ENCODE assay signal across 11 cellular contexts in the genomic region with DNA sequence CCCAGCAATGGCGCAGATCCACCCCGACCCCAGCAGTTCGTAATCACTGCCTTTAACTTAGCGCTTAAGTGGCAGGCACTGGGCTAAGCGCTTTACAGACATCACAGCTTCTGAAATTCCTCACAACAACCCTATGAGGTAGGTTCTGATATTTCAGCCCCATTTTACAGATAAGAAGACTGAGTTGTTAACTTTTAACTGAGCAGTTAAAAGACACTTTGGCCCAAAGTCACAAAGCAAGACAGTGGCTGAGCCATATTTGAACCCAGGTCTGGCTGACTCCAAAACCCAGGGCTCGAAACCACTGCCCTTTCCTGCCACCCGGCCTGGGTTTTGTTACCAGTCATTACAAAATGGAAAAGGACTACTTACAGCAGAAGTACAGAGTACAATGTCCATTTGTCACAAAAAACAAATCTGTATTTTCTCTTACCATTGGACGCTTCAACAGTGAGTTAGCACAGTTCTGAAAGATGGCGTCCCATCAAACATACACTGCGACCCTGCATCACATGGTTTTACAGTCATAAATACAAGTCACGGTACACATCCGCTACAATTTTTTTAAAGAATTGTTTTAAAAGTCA. TPM values are rescaled to one million over a fixed set of nuclear protein-coding genes. Genes with fewer than 3 reads are reported as not detected.
DNase-seq lines count a peak whose midpoint lies in the region; ATAC-seq and TF ChIP-seq lines count a peak whose summit lies in the region.
"Had no signal": no experiment of that assay in that cellular context is flagged by ENCODE, and none has a peak within 500 bp of the region (broad histone marks: within the 10 kb centered on the region; RNA-seq: fewer than 3 reads in every experiment).

No MANE protein-coding gene starts in this region.

- H2AFZ ChIP-seq in H9 (ENCODE audit: low read length) (no peak overlapping the region), GM23248 (no peak overlapping the region)

- peaks cover 2% of the 10 kb centered on the region; the same call in 1 of the 2 replicates for H3K79me2 ChIP-seq in H9 (ENCODE audit: insufficient read depth, low read length)
- H3K79me2 ChIP-seq in GM23248 (ENCODE audit: insufficient read depth), result peaks cover 75% of the 10 kb centered on the region

- no peak overlapping the region for H2AK5ac ChIP-seq in H9 (ENCODE audit: insufficient read length, low read length)

- in situ Hi-C loops in GM23248 (cut with MboI), result no loop called here

- no peak overlapping the region for H4K91ac ChIP-seq in H9 (ENCODE audit: insufficient read length, low read depth, low read length)

- no peak overlapping the region for H3K4ac ChIP-seq in H9 (ENCODE audit: low read depth, low read length)

- peak overlapping the region; percentile 84 to 93 (median 90) for H3K4me3 Mint-ChIP-seq in CD4-positive, CD25-positive, alpha-beta regulatory T cell
- no peak overlapping the region; a peak in 1 of 5 replicates for H3K4me3 Mint-ChIP-seq in H9
- peak overlapping the region; percentile 81 for H3K4me3 Mint-ChIP-seq in activated naive CD8-positive, alpha-beta T cell treated with anti-CD3 and anti-CD28 coated beads, Interleukin-2, amount 50 U/mL, for 24 hours
- H3K4me3 Mint-ChIP-seq in naive thymus-derived CD4-positive, alpha-beta T cell, result peak overlapping the region; percentile 67 to 93 (median 83)

- intact Hi-C loops in naive thymus-derived CD4-positive, alpha-beta T cell (cut with micrococcal nuclease), result no loop called here
- intact Hi-C loops in thyroid gland (cut with DNase I), result no loop called here

- H3K23me2 ChIP-seq in H9 (ENCODE audit: insufficient read length, low read depth, low read length, poor library complexity, severe bottlenecking), result no peaks in the 10 kb centered on the region

- ATAC-seq in CD4-positive, CD25-positive, alpha-beta regulatory T cell (ENCODE audit: low read depth in 2 of 2), result no peak
- no peak for ATAC-seq in activated naive CD8-positive, alpha-beta T cell treated with anti-CD3 and anti-CD28 coated beads, Interleukin-2, amount 50 U/mL, for 24 hours
- ATAC-seq in naive thymus-derived CD4-positive, alpha-beta T cell, result no peak

- H2BK15ac ChIP-seq in H9 (ENCODE audit: low read depth, low read length), result no peak overlapping the region

- H3K36me3 ChIP-seq in CD4-positive, CD25-positive, alpha-beta regulatory T cell (ENCODE audit: control insufficient read depth, insufficient read depth, low read length), result peaks cover 95% of the 10 kb centered on the region
- peaks cover 78 to 93% (median 88%) of the 10 kb centered on the region in 3 experiments for H3K36me3 ChIP-seq in naive thymus-derived CD4-positive, alpha-beta T cell (ENCODE audit: control insufficient read depth in 2 of 3, insufficient read depth in 3 of 3, low read length in 3 of 3)
- peaks cover 91% of the 10 kb centered on the region for H3K36me3 ChIP-seq in GM23248 (ENCODE audit: low read depth)
- H3K36me3 ChIP-seq in thyroid gland, result peaks cover 99% of the 10 kb centered on the region in 2 donors

- H3K9me3 Mint-ChIP-seq in CD4-positive, CD25-positive, alpha-beta regulatory T cell, result peaks cover 0 to 5% (median 0%) of the 10 kb centered on the region in 7 donors
- H3K9me3 Mint-ChIP-seq in H9, result no peaks in the 10 kb centered on the region; a peak in 1 of 5 replicates
- no peaks in the 10 kb centered on the region for H3K9me3 Mint-ChIP-seq in activated naive CD8-positive, alpha-beta T cell treated with anti-CD3 and anti-CD28 coated beads, Interleukin-2, amount 50 U/mL, for 24 hours
- H3K9me3 Mint-ChIP-seq in naive thymus-derived CD4-positive, alpha-beta T cell, result peaks cover 0 to 17% (median 0%) of the 10 kb centered on the region in 11 donors

- H4K8ac ChIP-seq in H9 (replicated peaks; ENCODE audit: insufficient read length, low read depth, low read length), result no peak overlapping the region

- peaks cover 16 to 66% (median 50%) of the 10 kb centered on the region in 4 donors for H3K4me1 Mint-ChIP-seq in CD4-positive, CD25-positive, alpha-beta regulatory T cell
- H3K4me1 Mint-ChIP-seq in H9, result peaks cover 6 to 9% of the 10 kb centered on the region in 2 experiments; a peak in 3 of 4 replicates
- peaks cover 78% of the 10 kb centered on the region for H3K4me1 Mint-ChIP-seq in activated naive CD8-positive, alpha-beta T cell treated with anti-CD3 and anti-CD28 coated beads, Interleukin-2, amount 50 U/mL, for 24 hours
- H3K4me1 Mint-ChIP-seq in naive thymus-derived CD4-positive, alpha-beta T cell, result peaks cover 48 to 72% (median 65%) of the 10 kb centered on the region in 7 donors

- no peak overlapping the region for H3K56ac ChIP-seq in H9 (ENCODE audit: insufficient read length, low read depth, low read length)

- no peak overlapping the region for H2BK120ac ChIP-seq in H9 (ENCODE audit: low read depth, low read length, poor library complexity, severe bottlenecking)

- no peak overlapping the region for H4K5ac ChIP-seq in H9 (ENCODE audit: insufficient read length, low read depth, low read length)

- H3K14ac ChIP-seq in H9 (ENCODE audit: insufficient read depth, low read length), result no peak overlapping the region

- H2BK20ac ChIP-seq in H9 (ENCODE audit: low read depth, low read length, poor library complexity, severe bottlenecking), result no peak overlapping the region

- H4K20me1 ChIP-seq in H9 (ENCODE audit: control insufficient read depth, insufficient read depth, insufficient read length), result peaks cover 2% of the 10 kb centered on the region
- H4K20me1 ChIP-seq in GM23248 (ENCODE audit: insufficient read depth), result peaks cover 5% of the 10 kb centered on the region; the same call in 1 of the 2 replicates

- no peak overlapping the region for H3K23ac ChIP-seq in H9 (ENCODE audit: insufficient read length, low read depth, low read length)

- peak overlapping the region; percentile 77 for H3K27ac ChIP-seq in CD4-positive, CD25-positive, alpha-beta regulatory T cell (ENCODE audit: insufficient read depth, low read length, poor library complexity, severe bottlenecking)
- H3K27ac ChIP-seq in H9 (ENCODE audit: insufficient read length, low read depth, low read length) (no peak overlapping the region), GM23248 (no peak overlapping the region), thyroid gland (no peak overlapping the region)
- H3K27ac ChIP-seq in naive thymus-derived CD4-positive, alpha-beta T cell (ENCODE audit: low read depth, low read length), result peak overlapping the region; percentile 67
- H3K27ac ChIP-seq: SJSA1 had no signal

- H2BK12ac ChIP-seq in H9 (ENCODE audit: insufficient read length, low read depth, low read length), result no peak overlapping the region

- TF ChIP-seq CTCF in H9 (conservative IDR thresholded peaks at IDR 0.05), result no peak
- no peak for TF ChIP-seq CTCF in thyroid gland (IDR thresholded peaks at IDR 0.05)

- DNase-seq in CD4-positive, CD25-positive, alpha-beta regulatory T cell, result no peak
- no peak for DNase-seq in H9
- no peak for DNase-seq in activated naive CD8-positive, alpha-beta T cell treated with anti-CD3 and anti-CD28 coated beads, Interleukin-2, amount 50 U/mL, for 24 hours
- no peak for DNase-seq in naive thymus-derived CD4-positive, alpha-beta T cell
- no peak for DNase-seq in NCI-H774 (lab: John Stamatoyannopoulos, UW)
- DNase-seq in GM23248, result no peak
- DNase-seq in OCI-M1 (lab: John Stamatoyannopoulos, UW), result no peak
- DNase-seq in thyroid gland, result no peak
- DNase-seq: NCI-H1436 had no signal

- CTCF ChIA-PET in naive thymus-derived CD4-positive, alpha-beta T cell (lab: Charles Lee), result interaction anchor here (0.6 to 1.6 kb wide), 5 partner anchors 9 to 72 kb away, joined by 3 to 15 read pairs (median 3); a partner anchor contains a TSS

- H3K4me3 ChIP-seq in CD4-positive, CD25-positive, alpha-beta regulatory T cell (ENCODE audit: low read depth, low read length), result peak overlapping the region; percentile 49
- H3K4me3 ChIP-seq in naive thymus-derived CD4-positive, alpha-beta T cell (ENCODE audit: low read length), result peak overlapping the region; percentile 25
- H3K4me3 ChIP-seq in GM23248, result no peak overlapping the region
- H3K4me3 ChIP-seq in thyroid gland (replicated peaks in 1 of 3), result no peak overlapping the region
- H3K4me3 ChIP-seq: SJSA1 had no signal

- peaks cover 69% of the 10 kb centered on the region for H3K36me3 Mint-ChIP-seq in CD4-positive, CD25-positive, alpha-beta regulatory T cell
- peaks cover 92 to 100% (median 99%) of the 10 kb centered on the region in 3 experiments for H3K36me3 Mint-ChIP-seq in H9 (ENCODE audit: insufficient read depth in 1 of 3, low read depth in 3 of 3)
- H3K36me3 Mint-ChIP-seq in activated naive CD8-positive, alpha-beta T cell treated with anti-CD3 and anti-CD28 coated beads, Interleukin-2, amount 50 U/mL, for 24 hours (ENCODE audit: low read depth), result peaks cover 96% of the 10 kb centered on the region
- peaks cover 8 to 68% (median 60%) of the 10 kb centered on the region in 5 donors for H3K36me3 Mint-ChIP-seq in naive thymus-derived CD4-positive, alpha-beta T cell

- no peaks in the 10 kb centered on the region for H3K27me3 ChIP-seq in CD4-positive, CD25-positive, alpha-beta regulatory T cell (ENCODE audit: control insufficient read depth, insufficient read depth, low read length)
- H3K27me3 ChIP-seq in H9 (ENCODE audit: insufficient read depth, low read length) (no peaks in the 10 kb centered on the region), GM23248 (replicated peaks; ENCODE audit: insufficient read depth) (no peaks in the 10 kb centered on the region), thyroid gland (no peaks in the 10 kb centered on the region)
- no peaks in the 10 kb centered on the region for H3K27me3 ChIP-seq in naive thymus-derived CD4-positive, alpha-beta T cell (ENCODE audit: control insufficient read depth in 2 of 2, insufficient read depth in 2 of 2, low read length in 2 of 2)
- H3K27me3 ChIP-seq: SJSA1 had no signal

- H3K9me2 ChIP-seq in GM23248 (ENCODE audit: insufficient read depth), result no peaks in the 10 kb centered on the region

- POLR2A ChIA-PET in naive thymus-derived CD4-positive, alpha-beta T cell (lab: Charles Lee), result interaction anchor here (0.9 to 2.8 kb wide), 10 partner anchors 8 to 222 kb away, joined by 3 to 33 read pairs (median 5); a partner anchor contains a TSS

- no CpG with 5 or more reads among the region's 12 CpGs for WGBS in H9 (ENCODE audit: extremely low coverage, insufficient read length, low lambda C conversion rate)
- 88 to 92% methylated on average over 12 of the region's 12 CpGs for WGBS in GM23248 (ENCODE audit: low coverage in 1 of 2, low lambda C conversion rate in 2 of 2, missing lambda C conversion rate in 2 of 2), 2 experiments
- 94 to 95% methylated on average over 12 of the region's 12 CpGs for WGBS in thyroid gland, 2 donors

- no peak overlapping the region for H3K9ac ChIP-seq in H9 (ENCODE audit: extremely low read depth, insufficient read length, low read length)
- H3K9ac ChIP-seq in GM23248, result no peak overlapping the region

- peaks cover 5% of the 10 kb centered on the region for H3K79me1 ChIP-seq in H9 (ENCODE audit: insufficient read depth, low read depth, low read length, poor library complexity, severe bottlenecking)

- H3K4me1 ChIP-seq in CD4-positive, CD25-positive, alpha-beta regulatory T cell (ENCODE audit: control insufficient read depth, insufficient read depth, low read length, poor library complexity, severe bottlenecking), result peaks cover 62% of the 10 kb centered on the region
- H3K4me1 ChIP-seq in H9 (ENCODE audit: insufficient read depth, low read length) (no peaks in the 10 kb centered on the region), GM23248 (ENCODE audit: insufficient read depth) (no peaks in the 10 kb centered on the region), thyroid gland (no peaks in the 10 kb centered on the region)
- H3K4me1 ChIP-seq in naive thymus-derived CD4-positive, alpha-beta T cell (ENCODE audit: control insufficient read depth in 2 of 2, insufficient read depth in 2 of 2, low read length in 2 of 2), result peaks cover 37 to 54% of the 10 kb centered on the region in 2 donors

- no peak overlapping the region for H3K4me2 ChIP-seq in H9 (ENCODE audit: insufficient read depth, insufficient read length, low read length)
- H3K4me2 ChIP-seq in GM23248 (ENCODE audit: unreplicated experiment), result no peak overlapping the region

- no peaks in the 10 kb centered on the region for H3K9me3 ChIP-seq in CD4-positive, CD25-positive, alpha-beta regulatory T cell (ENCODE audit: control insufficient read depth in 2 of 2, low read length in 2 of 2)
- H3K9me3 ChIP-seq in H9 (ENCODE audit: control insufficient read depth, low read depth, low read length), result no peaks in the 10 kb centered on the region
- H3K9me3 ChIP-seq in naive thymus-derived CD4-positive, alpha-beta T cell (ENCODE audit: control insufficient read depth in 2 of 3, low read length in 3 of 3), result no peaks in the 10 kb centered on the region
- no peaks in the 10 kb centered on the region for H3K9me3 ChIP-seq in GM23248 (ENCODE audit: low read depth)
- H3K9me3 ChIP-seq in thyroid gland, result no peaks in the 10 kb centered on the region
- H3K9me3 ChIP-seq: SJSA1 had no signal

- TF ChIP-seq POLR2A in thyroid gland (IDR thresholded peaks at IDR 0.05), result no peak

- peaks cover 11% of the 10 kb centered on the region for H3K27me3 Mint-ChIP-seq in CD4-positive, CD25-positive, alpha-beta regulatory T cell
- peaks cover 2% of the 10 kb centered on the region; the same call in 1 of the 2 replicates for H3K27me3 Mint-ChIP-seq in H9 (ENCODE audit: low read depth)
- H3K27me3 Mint-ChIP-seq in activated naive CD8-positive, alpha-beta T cell treated with anti-CD3 and anti-CD28 coated beads, Interleukin-2, amount 50 U/mL, for 24 hours, result no peaks in the 10 kb centered on the region
- no peaks in the 10 kb centered on the region for H3K27me3 Mint-ChIP-seq in naive thymus-derived CD4-positive, alpha-beta T cell

- H3K18ac ChIP-seq in H9 (ENCODE audit: insufficient read length, low read depth, low read length), result no peak overlapping the region

- H2BK5ac ChIP-seq in H9 (ENCODE audit: insufficient read length, low read length), result no peak overlapping the region

- peaks cover 55% of the 10 kb centered on the region for H3F3A ChIP-seq in GM23248 (ENCODE audit: insufficient read depth)

- H3K27ac Mint-ChIP-seq in CD4-positive, CD25-positive, alpha-beta regulatory T cell, result peak overlapping the region; percentile 86 to 97 (median 91)
- H3K27ac Mint-ChIP-seq in H9, result peak overlapping the region in 2 of 3 experiments; percentile 71 to 82; a peak in 4 of 7 replicates
- H3K27ac Mint-ChIP-seq in activated naive CD8-positive, alpha-beta T cell treated with anti-CD3 and anti-CD28 coated beads, Interleukin-2, amount 50 U/mL, for 24 hours, result peak overlapping the region; percentile 96
- H3K27ac Mint-ChIP-seq in naive thymus-derived CD4-positive, alpha-beta T cell, result peak overlapping the region; percentile 84 to 99 (median 92)

- H3T11ph ChIP-seq in H9 (ENCODE audit: low read length), result no peak overlapping the region

RNA-seq across cellular contexts. Expression of a gene that starts 8.5 kb away (rescaled TPM):
- total RNA-seq in CD4-positive, CD25-positive, alpha-beta regulatory T cell, result 503 TPM
- 10 to 100 TPM; 66.3 to 93.6 (median 85.5) TPM for polyA plus RNA-seq in CD4-positive, CD25-positive, alpha-beta regulatory T cell
- 704 and 710 TPM in 2 replicates for total RNA-seq in H9 (2021)
- total RNA-seq in naive thymus-derived CD4-positive, alpha-beta T cell, result 100 to 1,000 TPM; 339 to 539 (median 505) TPM
- 10 to 100 TPM; 70.6 to 78.7 TPM for polyA plus RNA-seq in naive thymus-derived CD4-positive, alpha-beta T cell
- 208 and 245 TPM in 2 replicates for total RNA-seq in GM23248 (2014; rRNA removed; shearing (Covaris generic))
- 123 and 126 TPM in 2 replicates for polyA plus RNA-seq in GM23248 (2016; fragmentation: Nextera tagmentation; extraction: Ambion mirVana)
- total RNA-seq in thyroid gland, result 100 to 1,000 TPM; 181 to 247 (median 232) TPM

RNA-seq across cellular contexts. Expression of a gene that starts 9.7 kb away (rescaled TPM):
- 95.2 TPM for total RNA-seq in CD4-positive, CD25-positive, alpha-beta regulatory T cell
- 100 to 1,000 TPM; 248 to 308 (median 277) TPM for polyA plus RNA-seq in CD4-positive, CD25-positive, alpha-beta regulatory T cell
- total RNA-seq in H9 (2021) (141 and 145 TPM in 2 replicates), thyroid gland (100 to 1,000 TPM in 3 of 4 donors, 10 to 100 TPM in 1; 89.3 to 131 (median 130) TPM)
- 100 to 1,000 TPM in 4 of 5 experiments, 10 to 100 TPM in 1; 71.9 to 149 (median 114) TPM for total RNA-seq in naive thymus-derived CD4-positive, alpha-beta T cell
- 100 to 1,000 TPM; 216 to 279 TPM for polyA plus RNA-seq in naive thymus-derived CD4-positive, alpha-beta T cell
- total RNA-seq in GM23248 (2014; rRNA removed; shearing (Covaris generic)), result 29.7 and 31.6 TPM in 2 replicates
- 106 and 107 TPM in 2 replicates for polyA plus RNA-seq in GM23248 (2016; fragmentation: Nextera tagmentation; extraction: Ambion mirVana)

RNA-seq across cellular contexts. Expression of a gene that starts 28.5 kb away (rescaled TPM):
- total RNA-seq in CD4-positive, CD25-positive, alpha-beta regulatory T cell, result 2.1 TPM
- under 1 TPM in 1 of 4 donors, not detected in 3; 0.10 TPM for polyA plus RNA-seq in CD4-positive, CD25-positive, alpha-beta regulatory T cell
- total RNA-seq in H9 (2021) (0.37 and 0.68 TPM in 2 replicates), thyroid gland (1 to 10 TPM in 2 of 4 donors, not detected in 2; 1.6 TPM)
- total RNA-seq in naive thymus-derived CD4-positive, alpha-beta T cell, result 1 to 10 TPM; 2.3 to 9.8 (median 7.2) TPM
- under 1 TPM; 0.13 to 0.31 TPM for polyA plus RNA-seq in naive thymus-derived CD4-positive, alpha-beta T cell
- not detected in 2 replicates for total RNA-seq in GM23248 (2014; rRNA removed; shearing (Covaris generic))
- 0.19 TPM in 1 of 2 replicates, not detected in the other for polyA plus RNA-seq in GM23248 (2016; fragmentation: Nextera tagmentation; extraction: Ambion mirVana)
- total RNA-seq: SJSA1 had no signal

RNA-seq across cellular contexts. Expression of a gene that starts 36.8 kb away (rescaled TPM):
- 48.9 TPM for total RNA-seq in CD4-positive, CD25-positive, alpha-beta regulatory T cell
- polyA plus RNA-seq in CD4-positive, CD25-positive, alpha-beta regulatory T cell, result 10 to 100 TPM; 30.1 to 39.7 (median 36.5) TPM
- total RNA-seq in H9 (2021), result 6.4 and 7.3 TPM in 2 replicates
- 10 to 100 TPM; 32.8 to 75.9 (median 64.0) TPM for total RNA-seq in naive thymus-derived CD4-positive, alpha-beta T cell
- polyA plus RNA-seq in naive thymus-derived CD4-positive, alpha-beta T cell, result 10 to 100 TPM; 35.3 to 36.1 TPM
- 1.0 and 5.8 TPM in 2 replicates for total RNA-seq in GM23248 (2014; rRNA removed; shearing (Covaris generic))
- 2.0 and 2.6 TPM in 2 replicates for polyA plus RNA-seq in GM23248 (2016; fragmentation: Nextera tagmentation; extraction: Ambion mirVana)
- total RNA-seq in thyroid gland, result 10 to 100 TPM in 3 of 4 donors, 1 to 10 TPM in 1; 6.4 to 18.7 (median 13.5) TPM

RNA-seq across cellular contexts. Expression of a gene that starts 52.3 kb away (rescaled TPM):
- total RNA-seq in CD4-positive, CD25-positive, alpha-beta regulatory T cell, result not detected
- polyA plus RNA-seq in CD4-positive, CD25-positive, alpha-beta regulatory T cell, result not detected
- total RNA-seq in H9 (2021), result 0.90 and 1.4 TPM in 2 replicates
- total RNA-seq in naive thymus-derived CD4-positive, alpha-beta T cell, result not detected
- polyA plus RNA-seq in naive thymus-derived CD4-positive, alpha-beta T cell, result not detected
- not detected in 2 replicates for total RNA-seq in GM23248 (2014; rRNA removed; shearing (Covaris generic))
- not detected in 2 replicates for polyA plus RNA-seq in GM23248 (2016; fragmentation: Nextera tagmentation; extraction: Ambion mirVana)
- not detected for total RNA-seq in thyroid gland
- total RNA-seq: mononuclear cell, SJSA1 had no signal

Comparison
In these comparisons a context has a peak if more than half of its experiments do, and no peak if none do; other contexts are left out.
1. H3K27ac ChIP-seq: peak in CD4-positive, CD25-positive, alpha-beta regulatory T cell (single experiment) and naive thymus-derived CD4-positive, alpha-beta T cell (single experiment); none in H9 (single experiment), GM23248 (single experiment) and thyroid gland (0 of 3).
2. H3K4me3 ChIP-seq: peak in CD4-positive, CD25-positive, alpha-beta regulatory T cell (single experiment) and naive thymus-derived CD4-positive, alpha-beta T cell (single experiment); none in GM23248 (single experiment) and thyroid gland (0 of 3).
3. H3K4me3 Mint-ChIP-seq: peak in CD4-positive, CD25-positive, alpha-beta regulatory T cell (4 of 4), activated naive CD8-positive, alpha-beta T cell treated with anti-CD3 and anti-CD28 coated beads, Interleukin-2, amount 50 U/mL, for 24 hours (single experiment) and naive thymus-derived CD4-positive, alpha-beta T cell (10 of 10); none in H9 (0 of 2).
4. Peak in every context shown above with its lines, with median percentiles within 50 percentile points of each other: H3K27ac Mint-ChIP-seq.